Comparison of ENCODE assay signal across 36 cellular contexts in the genomic region with DNA sequence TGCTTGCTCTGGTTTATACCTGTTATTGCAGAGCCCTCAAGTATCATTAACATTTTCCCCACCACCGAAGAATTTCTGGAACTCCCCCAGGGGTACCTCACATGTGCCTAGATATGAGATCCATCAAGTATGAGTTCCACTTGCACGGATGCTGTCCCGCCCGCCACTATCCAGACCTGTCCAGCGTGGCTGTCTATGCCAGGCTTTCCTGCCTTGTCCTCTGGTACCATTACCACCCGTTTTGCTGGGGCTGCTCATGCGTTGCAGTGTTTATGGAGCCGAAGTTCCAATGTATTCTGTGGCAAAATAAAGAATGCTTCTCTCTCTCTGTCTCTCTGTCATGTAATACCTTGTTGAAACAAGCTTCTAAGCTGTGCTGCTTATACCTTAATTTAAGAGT.
"Had no signal": no experiment of that assay in that cellular context is flagged by ENCODE, and none has a peak within 500 bp of the region (broad histone marks: within the 10 kb centered on the region; RNA-seq: fewer than 3 reads in every experiment).

No MANE protein-coding gene starts in this region.

- DNase-seq: activated B cell treated with CpG ODN at 0.5 μM for 24 hours; activated CD4-positive, alpha-beta memory T cell treated with anti-CD3 and anti-CD28 coated beads for 36 hours; activated CD4-positive, alpha-beta T cell treated with anti-CD3 and anti-CD28 coated beads for 4 hours; activated CD4-positive, alpha-beta T cell treated with anti-CD3 and anti-CD28 coated beads, Interleukin-2, amount 10 ng/mL, durations not matched to agents 24 days and 14 days; activated CD4-positive, alpha-beta T cell treated with anti-CD3 and anti-CD28 coated beads, Interleukin-2, amount 50 U/mL, for 1 hour; activated CD4-positive, alpha-beta T cell treated with anti-CD3 and anti-CD28 coated beads, Interleukin-2, amount 50 U/mL, for 4 hours; activated CD4-positive, CD25-positive, alpha-beta regulatory T cell treated with anti-CD3 and anti-CD28 coated beads, Interleukin-2, amount 50 U/mL, for 72 hours; activated CD8-positive, alpha-beta memory T cell treated with anti-CD3 and anti-CD28 coated beads, Interleukin-2, amount 50 U/mL, for 4 hours; activated CD8-positive, alpha-beta T cell treated with anti-CD3 and anti-CD28 coated beads for 36 hours; activated effector memory CD4-positive, alpha-beta T cell treated with anti-CD3 and anti-CD28 coated beads, Interleukin-2, amount 50 U/mL, for 16 hours; activated gamma-delta T cell treated with Interleukin-2 at 50 U/mL for 16 hours; activated naive CD4-positive, alpha-beta T cell; activated naive CD4-positive, alpha-beta T cell treated with anti-CD3 and anti-CD28 coated beads for 36 hours; activated naive CD4-positive, alpha-beta T cell treated with anti-CD3 and anti-CD28 coated beads, Interleukin-2, amount 50 U/mL, for 16 hours; activated naive CD8-positive, alpha-beta T cell treated with anti-CD3 and anti-CD28 coated beads for 36 hours; activated T-cell treated with anti-CD3 and anti-CD28 coated beads for 4 hours; activated T-cell treated with anti-CD3 and anti-CD28 coated beads, Interleukin-2, amount 50 U/mL, for 1 hour; activated T-cell treated with anti-CD3 and anti-CD28 coated beads, Interleukin-2, amount 50 U/mL, for 4 hours; activated T-cell treated with anti-CD3 and anti-CD28 coated beads, Interleukin-2, amount 50 U/mL, for 72 hours; adrenal gland; amniotic stem cell; aorta; body of pancreas; brain microvascular endothelial cell; cerebellar nuclear complex; T-helper 1 cell; T-helper 2 cell; T-helper 9 cell had no signal

- H3K4me3 ChIP-seq: adrenal gland, body of pancreas, breast epithelium had no signal

- H3K4me3 Mint-ChIP-seq: activated B cell treated with CpG ODN at 0.5 μM for 24 hours; activated CD4-positive, alpha-beta memory T cell treated with anti-CD3 and anti-CD28 coated beads for 36 hours; activated CD4-positive, alpha-beta T cell treated with anti-CD3 and anti-CD28 coated beads, Interleukin-2, amount 10 ng/mL, durations not matched to agents 24 days and 14 days; activated CD8-positive, alpha-beta T cell treated with anti-CD3 and anti-CD28 coated beads for 36 hours; activated naive CD4-positive, alpha-beta T cell treated with anti-CD3 and anti-CD28 coated beads for 36 hours; activated naive CD8-positive, alpha-beta T cell treated with anti-CD3 and anti-CD28 coated beads for 36 hours; activated T-cell treated with anti-CD3 and anti-CD28 coated beads, Interleukin-2, amount 50 U/mL, for 4 hours; activated T-cell treated with anti-CD3 and anti-CD28 coated beads, Interleukin-2, amount 50 U/mL, for 72 hours; activated T-helper 1 cell treated with anti-CD3 and anti-CD28 coated beads, Interleukin-12 subunit alpha, Interleukin-12 subunit beta, Interleukin-2, Interleukin-4 antibody, amounts not matched to agents 30 ng/mL and 10 ng/mL and 1 ng/mL, durations not matched to agents 14 hours and 24 hours and 36 hours; activated T-helper 17 cell treated with anti-CD3 and anti-CD28 coated beads, Interleukin-2, amount 50 U/mL, for 72 hours; central memory CD8-positive, alpha-beta T cell; T-helper 1 cell treated with Interleukin-12 subunit alpha and Interleukin-12 subunit beta and Interleukin-4 antibody, amounts not matched to agents 30 μg/mL and 1 μg/mL, for 36 hours; T-helper 2 cell treated with Interferon-gamma antibody and Interleukin-4, amounts not matched to agents 5 μg/mL and 100 μg/mL, for 36 hours had no signal

- H3K27ac ChIP-seq: adrenal gland, body of pancreas, brain microvascular endothelial cell, breast epithelium, VCaP had no signal

- H3K27me3 ChIP-seq: adrenal gland, body of pancreas, brain microvascular endothelial cell, breast epithelium had no signal

- ATAC-seq: activated CD8-positive, alpha-beta T cell treated with anti-CD3 and anti-CD28 coated beads for 36 hours; activated naive CD4-positive, alpha-beta T cell treated with anti-CD3 and anti-CD28 coated beads, Interleukin-2, amount 50 U/mL, for 72 hours; activated T-cell treated with anti-CD3 and anti-CD28 coated beads, Interleukin-2, amount 50 U/mL, for 4 hours; activated T-cell treated with anti-CD3 and anti-CD28 coated beads, Interleukin-2, amount 50 U/mL, for 72 hours; activated T-helper 17 cell treated with anti-CD3 and anti-CD28 coated beads, Interleukin-2, amount 50 U/mL, for 72 hours; body of pancreas had no signal

- H3K36me3 Mint-ChIP-seq: activated CD4-positive, alpha-beta memory T cell treated with anti-CD3 and anti-CD28 coated beads for 36 hours; activated naive CD4-positive, alpha-beta T cell treated with anti-CD3 and anti-CD28 coated beads, Interleukin-2, amount 50 U/mL, for 72 hours; activated naive CD8-positive, alpha-beta T cell treated with anti-CD3 and anti-CD28 coated beads for 36 hours had no signal

- H3K9me3 Mint-ChIP-seq: activated B cell treated with CpG ODN at 0.5 μM for 24 hours; activated CD4-positive, alpha-beta memory T cell treated with anti-CD3 and anti-CD28 coated beads for 36 hours; activated CD4-positive, alpha-beta T cell treated with anti-CD3 and anti-CD28 coated beads, Interleukin-2, amount 10 ng/mL, durations not matched to agents 24 days and 14 days; activated CD8-positive, alpha-beta T cell treated with anti-CD3 and anti-CD28 coated beads for 36 hours; activated naive CD4-positive, alpha-beta T cell treated with anti-CD3 and anti-CD28 coated beads for 36 hours; activated T-helper 1 cell treated with anti-CD3 and anti-CD28 coated beads, Interleukin-12 subunit alpha, Interleukin-12 subunit beta, Interleukin-2, Interleukin-4 antibody, amounts not matched to agents 30 ng/mL and 10 ng/mL and 1 ng/mL, durations not matched to agents 14 hours and 24 hours and 36 hours; T-helper 1 cell treated with Interleukin-12 subunit alpha and Interleukin-12 subunit beta and Interleukin-4 antibody, amounts not matched to agents 30 μg/mL and 1 μg/mL, for 36 hours had no signal

- H3K9me3 ChIP-seq: adrenal gland, body of pancreas, breast epithelium had no signal

- H3K27ac Mint-ChIP-seq: activated B cell treated with CpG ODN at 0.5 μM for 24 hours; activated CD4-positive, alpha-beta memory T cell treated with anti-CD3 and anti-CD28 coated beads for 36 hours; activated CD4-positive, alpha-beta T cell treated with anti-CD3 and anti-CD28 coated beads, Interleukin-2, amount 10 ng/mL, durations not matched to agents 24 days and 14 days; activated CD8-positive, alpha-beta T cell treated with anti-CD3 and anti-CD28 coated beads for 36 hours; activated naive CD4-positive, alpha-beta T cell treated with anti-CD3 and anti-CD28 coated beads for 36 hours; activated naive CD4-positive, alpha-beta T cell treated with anti-CD3 and anti-CD28 coated beads, Interleukin-2, amount 50 U/mL, for 72 hours; activated naive CD8-positive, alpha-beta T cell treated with anti-CD3 and anti-CD28 coated beads for 36 hours; activated T-cell treated with anti-CD3 and anti-CD28 coated beads, Interleukin-2, amount 50 U/mL, for 72 hours; activated T-helper 1 cell treated with anti-CD3 and anti-CD28 coated beads, Interleukin-12 subunit alpha, Interleukin-12 subunit beta, Interleukin-2, Interleukin-4 antibody, amounts not matched to agents 30 ng/mL and 10 ng/mL and 1 ng/mL, durations not matched to agents 14 hours and 24 hours and 36 hours; activated T-helper 17 cell treated with anti-CD3 and anti-CD28 coated beads, Interleukin-2, amount 50 U/mL, for 72 hours; T-helper 1 cell treated with Interleukin-12 subunit alpha and Interleukin-12 subunit beta and Interleukin-4 antibody, amounts not matched to agents 30 μg/mL and 1 μg/mL, for 36 hours; T-helper 2 cell treated with Interferon-gamma antibody and Interleukin-4, amounts not matched to agents 5 μg/mL and 100 μg/mL, for 36 hours had no signal

- H3K4me1 Mint-ChIP-seq: activated B cell treated with CpG ODN at 0.5 μM for 24 hours; activated CD4-positive, alpha-beta T cell treated with anti-CD3 and anti-CD28 coated beads, Interleukin-2, amount 10 ng/mL, durations not matched to agents 24 days and 14 days; activated naive CD8-positive, alpha-beta T cell treated with anti-CD3 and anti-CD28 coated beads for 36 hours; activated T-helper 17 cell treated with anti-CD3 and anti-CD28 coated beads, Interleukin-2, amount 50 U/mL, for 72 hours; central memory CD8-positive, alpha-beta T cell had no signal

- H3K4me1 ChIP-seq: adrenal gland, body of pancreas, breast epithelium had no signal

- H3K27me3 Mint-ChIP-seq: activated B cell treated with CpG ODN at 0.5 μM for 24 hours; activated CD4-positive, alpha-beta memory T cell treated with anti-CD3 and anti-CD28 coated beads for 36 hours; activated CD4-positive, alpha-beta T cell treated with anti-CD3 and anti-CD28 coated beads, Interleukin-2, amount 10 ng/mL, durations not matched to agents 24 days and 14 days; activated CD8-positive, alpha-beta T cell treated with anti-CD3 and anti-CD28 coated beads for 36 hours; activated naive CD8-positive, alpha-beta T cell treated with anti-CD3 and anti-CD28 coated beads for 36 hours; activated T-helper 17 cell treated with anti-CD3 and anti-CD28 coated beads, Interleukin-2, amount 50 U/mL, for 72 hours; central memory CD8-positive, alpha-beta T cell had no signal

- H3K36me3 ChIP-seq: adrenal gland, brain microvascular endothelial cell, breast epithelium had no signal
